15 cellular contexts compared by ENCODE assay signal in genomic region chr4:73006286-73006990, GRCh38.
DNase-seq lines count a peak whose midpoint lies in the region; ATAC-seq and TF ChIP-seq lines count a peak whose summit lies in the region.
"Had no signal": no experiment of that assay in that cellular context is flagged by ENCODE, and none has a peak within 500 bp of the region (broad histone marks: within the 10 kb centered on the region; RNA-seq: fewer than 3 reads in every experiment).

No MANE protein-coding gene starts in this region.

- peaks cover 2 to 23% (median 8%) of the 10 kb centered on the region in 11 donors for H3K9me3 Mint-ChIP-seq in naive thymus-derived CD4-positive, alpha-beta T cell

- intact Hi-C loops in naive thymus-derived CD4-positive, alpha-beta T cell (cut with micrococcal nuclease) = no loop called here

- H3K4me1 Mint-ChIP-seq in naive thymus-derived CD4-positive, alpha-beta T cell = no peaks in the 10 kb centered on the region

- H3K9me3 ChIP-seq in osteoblast (ENCODE audit: low read depth, low read length) = no peaks in the 10 kb centered on the region
- H3K9me3 ChIP-seq in naive thymus-derived CD4-positive, alpha-beta T cell (ENCODE audit: control insufficient read depth in 2 of 3, low read length in 3 of 3) = peaks cover 0 to 8% (median 0%) of the 10 kb centered on the region in 3 experiments

- no peaks in the 10 kb centered on the region for H4K20me1 ChIP-seq in osteoblast (ENCODE audit: insufficient read depth, low read length)

- ATAC-seq in GM18511 (IDR thresholded peaks at IDR 0.05; ENCODE audit: unreplicated experiment) = peak; percentile 91
- ATAC-seq in HG02885 (IDR thresholded peaks at IDR 0.05; ENCODE audit: poor library complexity, unreplicated experiment) = peak; percentile 92
- ATAC-seq in HG03565 (IDR thresholded peaks at IDR 0.05; ENCODE audit: unreplicated experiment) = peak; percentile 89
- ATAC-seq in naive thymus-derived CD4-positive, alpha-beta T cell = no peak

- H3K4me3 Mint-ChIP-seq in naive thymus-derived CD4-positive, alpha-beta T cell = no peak overlapping the region

- TF ChIP-seq CTCF in GM20000 (IDR thresholded peaks at IDR 0.05; ENCODE audit: extremely low read depth, missing control alignments) (no peak), osteoblast (IDR thresholded peaks at IDR 0.05; ENCODE audit: extremely low read depth, low read depth, low read length) (no peak)

- POLR2A ChIA-PET in naive thymus-derived CD4-positive, alpha-beta T cell (lab: Charles Lee) = no interaction called here

- H3K36me3 Mint-ChIP-seq in naive thymus-derived CD4-positive, alpha-beta T cell = peaks cover 0 to 10% (median 0%) of the 10 kb centered on the region in 5 donors

- no peak overlapping the region for H3K4me2 ChIP-seq in osteoblast (ENCODE audit: insufficient read depth, low read length)

- no peak overlapping the region for H3K27ac Mint-ChIP-seq in naive thymus-derived CD4-positive, alpha-beta T cell

- no peak overlapping the region for H3K27ac ChIP-seq in osteoblast (ENCODE audit: low read depth, low read length)
- no peak overlapping the region for H3K27ac ChIP-seq in naive thymus-derived CD4-positive, alpha-beta T cell (ENCODE audit: low read depth, low read length)
- H3K27ac ChIP-seq: HL-60 had no signal

- H3K4me3 ChIP-seq in osteoblast (ENCODE audit: insufficient read depth, low read length) = no peak overlapping the region
- H3K4me3 ChIP-seq in naive thymus-derived CD4-positive, alpha-beta T cell (ENCODE audit: low read length) = no peak overlapping the region

- H2AFZ ChIP-seq in osteoblast (ENCODE audit: low read length) = no peak overlapping the region

- peaks cover 16 to 40% (median 33%) of the 10 kb centered on the region in 5 donors for H3K27me3 Mint-ChIP-seq in naive thymus-derived CD4-positive, alpha-beta T cell

- peaks cover 14% of the 10 kb centered on the region for H3K27me3 ChIP-seq in osteoblast (ENCODE audit: insufficient read depth, low read length)
- no peaks in the 10 kb centered on the region for H3K27me3 ChIP-seq in naive thymus-derived CD4-positive, alpha-beta T cell (ENCODE audit: control insufficient read depth in 2 of 2, insufficient read depth in 2 of 2, low read length in 2 of 2)

- no peaks in the 10 kb centered on the region for H3K36me3 ChIP-seq in osteoblast (ENCODE audit: insufficient read depth, low read length)
- no peaks in the 10 kb centered on the region for H3K36me3 ChIP-seq in naive thymus-derived CD4-positive, alpha-beta T cell (ENCODE audit: control insufficient read depth in 2 of 3, insufficient read depth in 3 of 3, low read length in 3 of 3)

- H3K4me1 ChIP-seq in osteoblast (ENCODE audit: insufficient read depth, low read length) = no peaks in the 10 kb centered on the region
- no peaks in the 10 kb centered on the region for H3K4me1 ChIP-seq in naive thymus-derived CD4-positive, alpha-beta T cell (ENCODE audit: control insufficient read depth in 2 of 2, insufficient read depth in 2 of 2, low read length in 2 of 2)

- CTCF ChIA-PET in naive thymus-derived CD4-positive, alpha-beta T cell (lab: Charles Lee) = no interaction called here

- H3K79me2 ChIP-seq in osteoblast (ENCODE audit: insufficient read depth, low read length) = no peaks in the 10 kb centered on the region

- DNase-seq in GM20000 (ENCODE audit: low spot score) (peak; percentile 10), GM03348 (ENCODE audit: low spot score) (no peak), EL (no peak), osteoblast (ENCODE audit: insufficient read length, low spot score, missing footprints) (no peak)
- no peak for DNase-seq in naive thymus-derived CD4-positive, alpha-beta T cell
- DNase-seq: activated CD4-positive, CD25-positive, alpha-beta regulatory T cell treated with anti-CD3 and anti-CD28 coated beads, Interleukin-2, amount 50 U/mL, for 72 hours; DND-41; effector CD8-positive, alpha-beta T cell; stimulated activated CD4-positive, alpha-beta T cell treated with anti-CD3 and anti-CD28 coated beads, Interleukin-2, amount 100 ng/mL, for 48 hours; stimulated activated naive CD4-positive, alpha-beta T cell treated with Interleukin-2 at 50 U/mL for 16 hours; SW 1271 had no signal
